11 cellular contexts compared by ENCODE assay signal in the genomic region with DNA sequence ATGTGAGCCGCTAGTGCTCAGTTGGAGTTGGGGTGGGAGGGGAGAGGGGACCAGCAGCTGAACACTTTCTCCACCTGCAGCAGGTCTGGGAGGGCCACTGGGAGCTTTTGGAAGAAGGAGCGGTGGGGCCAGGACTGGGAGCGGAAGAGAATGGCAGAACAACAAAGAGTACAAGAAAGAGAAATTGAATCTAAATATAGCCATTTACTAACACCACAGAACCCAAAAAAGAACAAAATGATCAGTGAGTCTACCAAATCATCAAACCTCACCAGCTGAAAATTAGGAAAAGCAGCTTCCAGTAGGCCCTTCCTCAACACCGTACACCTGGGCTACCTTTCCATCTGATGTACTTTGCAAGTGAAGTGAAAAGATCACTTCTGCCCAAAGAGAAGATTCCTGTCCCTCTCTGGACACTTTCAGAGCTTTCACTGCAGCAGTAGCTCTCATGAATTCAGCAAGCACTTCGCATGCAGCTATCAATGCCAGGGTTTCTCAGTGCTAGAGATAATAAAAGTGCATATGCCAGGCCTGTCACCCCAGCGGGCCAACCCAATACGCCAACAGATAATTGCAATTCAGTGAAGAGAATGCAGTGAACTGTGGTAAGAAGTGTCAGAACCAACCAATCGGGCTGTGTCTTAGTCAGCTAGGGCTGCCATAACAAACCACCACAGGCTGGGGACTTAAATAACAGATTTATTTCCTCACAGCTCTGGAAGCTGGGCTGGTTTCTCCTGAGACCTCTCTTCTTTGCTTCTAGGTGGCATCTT. TPM values are rescaled to one million over a fixed set of nuclear protein-coding genes. Genes with fewer than 3 reads are reported as not detected.
DNase-seq lines count a peak whose midpoint lies in the region; ATAC-seq, FAIRE-seq and TF ChIP-seq lines count a peak whose summit lies in the region.
"Had no signal": no experiment of that assay in that cellular context is flagged by ENCODE, and none has a peak within 500 bp of the region (broad histone marks: within the 10 kb centered on the region; RNA-seq: fewer than 3 reads in every experiment).

No MANE protein-coding gene starts in this region.

- peak overlapping the region; percentile 22 for H3K4me3 Mint-ChIP-seq in stimulated activated effector memory CD8-positive, alpha-beta T cell treated with anti-CD3 and anti-CD28 coated beads, Interleukin-12 subunit alpha, Interleukin-12 subunit beta, amount 100 ng/mL, for 72 hours

- DNase-seq in GM12892 (ENCODE audit: insufficient read length) (no peak), NAMALWA (ENCODE audit: low spot score) (peak; percentile 87), colonic mucosa (no peak), gastrocnemius medialis (no peak), COR-L47 (lab: John Stamatoyannopoulos, UW) (no peak)
- no peak for DNase-seq in stimulated activated effector memory CD8-positive, alpha-beta T cell treated with anti-CD3 and anti-CD28 coated beads, Interleukin-12 subunit alpha, Interleukin-12 subunit beta, amount 100 ng/mL, for 72 hours (ENCODE audit: low spot score in 2 of 2)
- DNase-seq: NCI-H524 treated with DMSO at 0.1 percent for 48 hours had no signal

- TF ChIP-seq CTCF in colonic mucosa (IDR thresholded peaks at IDR 0.05) (no peak), gastrocnemius medialis (IDR thresholded peaks at IDR 0.05 in 4 of 5, conservative IDR thresholded peaks at IDR 0.05 in 1 of 5) (no peak)

- H3K36me3 ChIP-seq in colonic mucosa (no peaks in the 10 kb centered on the region), gastrocnemius medialis (no peaks in the 10 kb centered on the region)

- no peak overlapping the region for H3K9ac ChIP-seq in colonic mucosa (ENCODE audit: low read depth in 2 of 2, low read length in 2 of 2)

- no peaks in the 10 kb centered on the region for H3K36me3 Mint-ChIP-seq in stimulated activated effector memory CD8-positive, alpha-beta T cell treated with anti-CD3 and anti-CD28 coated beads, Interleukin-12 subunit alpha, Interleukin-12 subunit beta, amount 100 ng/mL, for 72 hours

- peak; percentile 64 for TF ChIP-seq POLR2A in GM12892 (IDR thresholded peaks at IDR 0.05; ENCODE audit: low read depth, low read length)
- TF ChIP-seq POLR2A in gastrocnemius medialis (IDR thresholded peaks at IDR 0.05) = no peak

- in situ Hi-C loops in gastrocnemius medialis (cut with MboI; ENCODE audit: low sequenced_read_pairs in 4 of 4) = no loop called here

- no peak for ATAC-seq in stimulated activated effector memory CD8-positive, alpha-beta T cell treated with anti-CD3 and anti-CD28 coated beads, Interleukin-12 subunit alpha, Interleukin-12 subunit beta, amount 100 ng/mL, for 72 hours
- no peak for ATAC-seq in HG02840 (IDR thresholded peaks at IDR 0.05; ENCODE audit: low FRiP score, unreplicated experiment)
- no peak for ATAC-seq in gastrocnemius medialis

- no peak for FAIRE-seq in GM12892 (lab: Jason Lieb, UNC)
- FAIRE-seq: TTC549 had no signal

- no peaks in the 10 kb centered on the region for H3K9me3 Mint-ChIP-seq in stimulated activated effector memory CD8-positive, alpha-beta T cell treated with anti-CD3 and anti-CD28 coated beads, Interleukin-12 subunit alpha, Interleukin-12 subunit beta, amount 100 ng/mL, for 72 hours

- H3K4me1 ChIP-seq in colonic mucosa (no peaks in the 10 kb centered on the region), gastrocnemius medialis (no peaks in the 10 kb centered on the region)

- H3K4me1 Mint-ChIP-seq in stimulated activated effector memory CD8-positive, alpha-beta T cell treated with anti-CD3 and anti-CD28 coated beads, Interleukin-12 subunit alpha, Interleukin-12 subunit beta, amount 100 ng/mL, for 72 hours = peaks cover 24% of the 10 kb centered on the region

- no peaks in the 10 kb centered on the region for H3K27me3 ChIP-seq in colonic mucosa
- no peaks in the 10 kb centered on the region for H3K27me3 ChIP-seq in gastrocnemius medialis

- intact Hi-C loops in colonic mucosa (cut with DNase I) = no loop called here
- intact Hi-C loops in gastrocnemius medialis (cut with DNase I; ENCODE audit: low total_unique reads) = no loop called here

- peak overlapping the region; percentile 1 for H3K4me3 ChIP-seq in colonic mucosa
- H3K4me3 ChIP-seq in gastrocnemius medialis = peak overlapping the region in 1 of 4 donors; percentile 9
- H3K4me3 ChIP-seq: lung had no signal

- H3K27ac Mint-ChIP-seq in stimulated activated effector memory CD8-positive, alpha-beta T cell treated with anti-CD3 and anti-CD28 coated beads, Interleukin-12 subunit alpha, Interleukin-12 subunit beta, amount 100 ng/mL, for 72 hours = no peak overlapping the region

- H3K9me3 ChIP-seq in colonic mucosa (no peaks in the 10 kb centered on the region), gastrocnemius medialis (no peaks in the 10 kb centered on the region)

- H3K27ac ChIP-seq in colonic mucosa = peak overlapping the region; percentile 7
- no peak overlapping the region for H3K27ac ChIP-seq in gastrocnemius medialis

RNA-seq across cellular contexts. Expression of a gene that starts 0.6 kb away (rescaled TPM):
- polyA plus RNA-seq in GM12892 (2012; ENCODE audit: missing spikeins) = 130 TPM
- 1 to 10 TPM in 1 of 2 donors, under 1 TPM in 1; 0.91 to 1.3 TPM for total RNA-seq in colonic mucosa
- total RNA-seq in gastrocnemius medialis = 1 to 10 TPM in 1 of 4 donors, under 1 TPM in 1, not detected in 2; 0.49 to 1.3 TPM
- total RNA-seq: fibroblast of lung had no signal
- polyA plus RNA-seq: fibroblast of lung had no signal
